ENCODE assay signal across 17 cellular contexts in the genomic region with DNA sequence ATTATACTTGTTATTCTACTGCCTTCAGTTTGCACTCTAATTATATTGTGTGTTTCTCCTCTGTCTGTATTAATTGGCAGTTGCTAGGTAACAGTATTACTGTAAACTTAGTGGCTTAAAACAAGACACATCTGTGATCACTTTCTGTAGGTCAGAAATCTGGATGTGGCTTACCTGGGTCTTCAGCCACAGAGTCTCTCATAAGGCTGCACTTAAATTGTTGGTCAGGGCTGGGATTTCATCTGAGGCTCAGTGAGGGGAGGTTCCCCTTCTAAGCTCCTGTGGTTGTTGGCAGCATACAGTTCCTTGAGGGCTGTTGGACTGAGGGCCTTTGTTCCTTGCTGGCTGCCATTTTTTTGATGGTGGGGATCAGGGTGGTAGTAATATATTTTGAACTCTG.
A peak's percentile ranks its signal among the peaks of the same experiment; 100 is the strongest.
DNase-seq lines count a peak whose midpoint lies in the region; ATAC-seq, FAIRE-seq and TF ChIP-seq lines count a peak whose summit lies in the region.
"Had no signal": no experiment of that assay in that cellular context is flagged by ENCODE, and none has a peak within 500 bp of the region (broad histone marks: within the 10 kb centered on the region; RNA-seq: fewer than 3 reads in every experiment).

No MANE protein-coding gene starts in this region.

- ATAC-seq in GM18867 (IDR thresholded peaks at IDR 0.05; ENCODE audit: unreplicated experiment) (peak; percentile 65), GM21786 (IDR thresholded peaks at IDR 0.05; ENCODE audit: unreplicated experiment) (peak; percentile 44), HG03520 (IDR thresholded peaks at IDR 0.05; ENCODE audit: unreplicated experiment) (peak; percentile 47), GM12878 (peak; percentile 69), GM21360 (IDR thresholded peaks at IDR 0.05; ENCODE audit: unreplicated experiment) (no peak)
- no peak for ATAC-seq in stimulated activated naive CD8-positive, alpha-beta T cell treated with anti-CD3 and anti-CD28 coated beads, Interleukin-15, Interleukin-2, amounts not matched to agents 100 U/mL and 50 U/mL, for 24 hours
- ATAC-seq: activated T-helper 17 cell treated with anti-CD3 and anti-CD28 coated beads, Interleukin-2, amount 50 U/mL, for 72 hours; right lobe of liver; WTC11 had no signal

- no peaks in the 10 kb centered on the region for H3K4me1 ChIP-seq in GM12878 (ENCODE audit: control insufficient read depth, insufficient read depth, low read length)

- TF ChIP-seq POLR2A in GM12878 (IDR thresholded peaks at IDR 0.05; ENCODE audit: low read depth, low read length): no peak

- no peak for FAIRE-seq in GM12878 (lab: Jason Lieb, UNC)

- intact Hi-C loops in GM12878 (cut with micrococcal nuclease; ENCODE audit: unreplicated experiment): no loop called here

- H3K9me3 ChIP-seq in GM12878 (replicated peaks; ENCODE audit: control insufficient read depth, insufficient read depth, low read length): no peaks in the 10 kb centered on the region
- H3K9me3 ChIP-seq: neutrophil, right lobe of liver had no signal

- no peak for TF ChIP-seq CTCF in GM12878 (IDR thresholded peaks at IDR 0.05 in 2 of 3, conservative IDR thresholded peaks at IDR 0.05 in 1 of 3; ENCODE audit: control insufficient read depth in 2 of 3, extremely low read depth in 1 of 3, insufficient read depth in 1 of 3, low read depth in 3 of 3, low read length in 3 of 3)

- no peak for DNase-seq in GM12878 (ENCODE audit: low read depth, low spot score)
- DNase-seq in stimulated activated naive CD8-positive, alpha-beta T cell treated with anti-CD3 and anti-CD28 coated beads, Interleukin-15, Interleukin-2, amounts not matched to agents 100 U/mL and 50 U/mL, for 24 hours: no peak
- no peak for DNase-seq in A172 (ENCODE audit: low spot score)
- no peak for DNase-seq in activated naive CD4-positive, alpha-beta T cell (lab: John Stamatoyannopoulos, UW)
- DNase-seq: hypothalamus; MV-4-11; NCI-H2107; NCI-H526 treated with DMSO at 0.1 percent for 48 hours; right lobe of liver; stimulated activated CD4-positive, alpha-beta T cell treated with anti-CD3 and anti-CD28 coated beads, Interleukin-1b, Interleukin-23, amount 100 ng/mL, for 48 hours had no signal

- TF ChIP-seq EP300 in GM12878 (IDR thresholded peaks at IDR 0.05; ENCODE audit: borderline replicate concordance in 1 of 2, control insufficient read depth in 1 of 2, low read depth in 2 of 2, low read length in 2 of 2): no peak

- H2AFZ ChIP-seq in GM12878 (ENCODE audit: control insufficient read depth, low read depth, low read length): no peak overlapping the region

- no peaks in the 10 kb centered on the region for H3K36me3 ChIP-seq in GM12878 (ENCODE audit: control insufficient read depth in 2 of 2, insufficient read depth in 2 of 2, low read length in 1 of 2)
- H3K36me3 ChIP-seq: right lobe of liver had no signal

- RAD21 ChIA-PET in GM12878 (lab: Charles Lee; ENCODE audit: unreplicated experiment): no interaction called here

- H3K4me3 ChIP-seq in GM12878: no peak overlapping the region
- H3K4me3 ChIP-seq: right lobe of liver had no signal

- BruUV-seq in GM12878 (replicated peaks; lab: Mats Ljungman, UMichigan): no TSS peak

- TF ChIP-seq RAD21 in GM12878 (IDR thresholded peaks at IDR 0.05; ENCODE audit: insufficient read depth, low read depth, low read length): no peak

- no peak overlapping the region for H3K4me2 ChIP-seq in GM12878 (ENCODE audit: control insufficient read depth, insufficient read depth)

- in situ Hi-C loops in GM12878 (cut with MboI): no loop called here

- no peaks in the 10 kb centered on the region for H3K27me3 ChIP-seq in GM12878 (replicated peaks in 1 of 2; ENCODE audit: control insufficient read depth in 2 of 2, insufficient read depth in 2 of 2, low read length in 1 of 2)
- H3K27me3 ChIP-seq: neutrophil, right lobe of liver had no signal

- H4K20me1 ChIP-seq in GM12878 (ENCODE audit: control insufficient read depth, insufficient read depth): no peaks in the 10 kb centered on the region

- POLR2A ChIA-PET in GM12878 (lab: Charles Lee): no interaction called here

- SMC1A ChIA-PET in GM12878 (lab: Charles Lee; ENCODE audit: uncharacterized antibody, unreplicated experiment): interaction anchor here (0.8 to 1.5 kb wide), 3 partner anchors 11 to 52 kb away, joined by 3 to 4 read pairs (median 3); no protein-coding TSS in a partner anchor

- CTCF ChIA-PET in GM12878 (lab: Yijun Ruan, JAX): no interaction called here

- H3K79me2 ChIP-seq in GM12878 (ENCODE audit: control insufficient read depth, insufficient read depth, low read length): no peaks in the 10 kb centered on the region

- no peak overlapping the region for H3K9ac ChIP-seq in GM12878 (ENCODE audit: control insufficient read depth, insufficient read depth, low read length)

- no peak overlapping the region for H3K27ac ChIP-seq in GM12878 (ENCODE audit: control insufficient read depth, insufficient read depth)
- H3K27ac ChIP-seq: neutrophil, right lobe of liver had no signal

TF ChIP-seq in GM12878, 131 proteins besides CTCF, POLR2A, EP300 and RAD21:
- TF ChIP-seq CBX5 (IDR thresholded peaks at IDR 0.05; ENCODE audit: low read depth) (no peak), MYC (IDR thresholded peaks at IDR 0.05; ENCODE audit: insufficient read depth, insufficient read length, insufficient replicate concordance, low read length, severe bottlenecking) (no peak), CHD4 (IDR thresholded peaks at IDR 0.05) (no peak), SREBF2 (IDR thresholded peaks at IDR 0.05; ENCODE audit: low read length) (no peak), SIX5 (IDR thresholded peaks at IDR 0.05; ENCODE audit: low read depth, low read length, severe bottlenecking) (no peak), RUNX3 (IDR thresholded peaks at IDR 0.05; ENCODE audit: low read length) (peak; percentile 24; the same call in 1 of the 2 replicates), BMI1 (IDR thresholded peaks at IDR 0.05; ENCODE audit: borderline replicate concordance) (peak; percentile 53; the same call in 1 of the 2 replicates), WRNIP1 (IDR thresholded peaks at IDR 0.05; ENCODE audit: borderline replicate concordance, low read depth, low read length) (no peak), BACH1 (IDR thresholded peaks at IDR 0.05; ENCODE audit: borderline replicate concordance) (no peak), JUND (IDR thresholded peaks at IDR 0.05; ENCODE audit: low read depth, low read length) (no peak), TCF3 (IDR thresholded peaks at IDR 0.05; ENCODE audit: borderline replicate concordance, insufficient read depth, low read depth, low read length) (no peak), BCL11A (IDR thresholded peaks at IDR 0.05; ENCODE audit: low read depth, low read length) (0 out of 2 replicates have a peak, but pooled peaks have one; percentile 11), IKZF2 (IDR thresholded peaks at IDR 0.05) (no peak; a peak in 1 of 4 replicates), MTA2 (IDR thresholded peaks at IDR 0.05; ENCODE audit: low read depth) (peak; percentile 64; the same call in 1 of the 2 replicates), PAX8 (IDR thresholded peaks at IDR 0.05) (no peak), GATAD2B (conservative IDR thresholded peaks at IDR 0.05; ENCODE audit: low read depth) (no peak), SKIL (IDR thresholded peaks at IDR 0.05; ENCODE audit: low read depth, poor library complexity, severe bottlenecking) (no peak), ZNF24 (IDR thresholded peaks at IDR 0.05) (no peak)
- TF ChIP-seq, protein P1, sequence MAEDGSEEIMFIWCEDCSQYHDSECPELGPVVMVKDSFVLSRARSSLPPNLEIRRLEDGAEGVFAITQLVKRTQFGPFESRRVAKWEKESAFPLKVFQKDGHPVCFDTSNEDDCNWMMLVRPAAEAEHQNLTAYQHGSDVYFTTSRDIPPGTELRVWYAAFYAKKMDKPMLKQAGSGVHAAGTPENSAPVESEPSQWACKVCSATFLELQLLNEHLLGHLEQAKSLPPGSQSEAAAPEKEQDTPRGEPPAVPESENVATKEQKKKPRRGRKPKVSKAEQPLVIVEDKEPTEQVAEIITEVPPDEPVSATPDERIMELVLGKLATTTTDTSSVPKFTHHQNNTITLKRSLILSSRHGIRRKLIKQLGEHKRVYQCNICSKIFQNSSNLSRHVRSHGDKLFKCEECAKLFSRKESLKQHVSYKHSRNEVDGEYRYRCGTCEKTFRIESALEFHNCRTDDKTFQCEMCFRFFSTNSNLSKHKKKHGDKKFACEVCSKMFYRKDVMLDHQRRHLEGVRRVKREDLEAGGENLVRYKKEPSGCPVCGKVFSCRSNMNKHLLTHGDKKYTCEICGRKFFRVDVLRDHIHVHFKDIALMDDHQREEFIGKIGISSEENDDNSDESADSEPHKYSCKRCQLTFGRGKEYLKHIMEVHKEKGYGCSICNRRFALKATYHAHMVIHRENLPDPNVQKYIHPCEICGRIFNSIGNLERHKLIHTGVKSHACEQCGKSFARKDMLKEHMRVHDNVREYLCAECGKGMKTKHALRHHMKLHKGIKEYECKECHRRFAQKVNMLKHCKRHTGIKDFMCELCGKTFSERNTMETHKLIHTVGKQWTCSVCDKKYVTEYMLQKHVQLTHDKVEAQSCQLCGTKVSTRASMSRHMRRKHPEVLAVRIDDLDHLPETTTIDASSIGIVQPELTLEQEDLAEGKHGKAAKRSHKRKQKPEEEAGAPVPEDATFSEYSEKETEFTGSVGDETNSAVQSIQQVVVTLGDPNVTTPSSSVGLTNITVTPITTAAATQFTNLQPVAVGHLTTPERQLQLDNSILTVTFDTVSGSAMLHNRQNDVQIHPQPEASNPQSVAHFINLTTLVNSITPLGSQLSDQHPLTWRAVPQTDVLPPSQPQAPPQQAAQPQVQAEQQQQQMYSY (CRISPR knock-in tag; IDR thresholded peaks at IDR 0.05): no peak

Comparison
In these comparisons a context has a peak if more than half of its experiments do, and no peak if none do; other contexts are left out.
1. ATAC-seq: peak in GM18867 (single experiment), GM21786 (single experiment), HG03520 (single experiment) and GM12878 (single experiment); none in stimulated activated naive CD8-positive, alpha-beta T cell treated with anti-CD3 and anti-CD28 coated beads, Interleukin-15, Interleukin-2, amounts not matched to agents 100 U/mL and 50 U/mL, for 24 hours (single experiment) and GM21360 (single experiment).